ENCODE assay signal across 17 cellular contexts in the genomic region with DNA sequence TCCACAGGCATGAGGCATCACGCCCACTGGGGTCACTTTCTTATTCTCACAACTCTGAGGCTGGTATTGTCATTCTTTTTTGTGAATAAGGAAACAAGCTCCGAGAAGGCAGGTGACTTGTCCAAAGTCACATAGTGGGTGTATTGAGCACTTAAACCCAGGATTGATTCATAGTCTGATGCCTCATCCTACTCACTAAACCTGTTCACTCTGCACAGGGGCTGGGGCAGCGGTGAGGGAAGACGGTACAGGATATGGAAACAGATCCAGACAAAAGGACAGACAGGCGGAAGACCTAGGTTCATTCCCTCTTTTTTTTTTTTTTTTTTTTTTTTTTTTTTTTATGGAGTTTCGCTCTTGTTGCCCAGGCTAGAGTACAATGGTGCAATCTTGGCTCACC. TPM values are rescaled to one million over a fixed set of nuclear protein-coding genes. Genes with fewer than 3 reads are reported as not detected.
DNase-seq lines count a peak whose midpoint lies in the region; ATAC-seq and TF ChIP-seq lines count a peak whose summit lies in the region.
"Had no signal": no experiment of that assay in that cellular context is flagged by ENCODE, and none has a peak within 500 bp of the region (broad histone marks: within the 10 kb centered on the region; RNA-seq: fewer than 3 reads in every experiment).

No MANE protein-coding gene starts in this region.

- no peaks in the 10 kb centered on the region for H3K9me3 Mint-ChIP-seq in MCF 10A (ENCODE audit: unreplicated experiment)

- no peak overlapping the region for H3K4me3 Mint-ChIP-seq in MCF 10A (ENCODE audit: unreplicated experiment)

- POLR2A ChIA-PET in MCF 10A (lab: Yijun Ruan, JAX) = interaction anchor here (0.6 to 1.6 kb wide), 3 partner anchors 47 to 119 kb away, joined by 3 to 6 read pairs (median 3); partner anchors contain the start of genes SNRNP40 and ZCCHC17

- intact Hi-C loops in mammary epithelial cell (cut with micrococcal nuclease) = no loop called here
- intact Hi-C loops in MCF 10A (cut with micrococcal nuclease) = loop anchor here (10.0 kb wide), 1 partner anchor 398 kb away; no protein-coding TSS in a partner anchor

- no peak overlapping the region for H3K4me2 ChIP-seq in mammary epithelial cell (ENCODE audit: insufficient read depth, low read depth, low read length)

- WGBS in mammary epithelial cell (ENCODE audit: low coverage, missing lambda C conversion rate) = 91% methylated on average over 5 of the region's 6 CpGs

- BruUV-seq in mammary epithelial cell (replicated peaks; lab: Mats Ljungman, UMichigan) = no TSS peak
- BruUV-seq in MCF 10A (replicated peaks; lab: Mats Ljungman, UMichigan) = no TSS peak

- peaks cover 38% of the 10 kb centered on the region for H3K27me3 Mint-ChIP-seq in MCF 10A (ENCODE audit: insufficient read depth, unreplicated experiment)

- H3K4me1 ChIP-seq in mammary epithelial cell (ENCODE audit: insufficient read depth, low read length) = peaks cover 13% of the 10 kb centered on the region

- H3K4me3 ChIP-seq in mammary epithelial cell (replicated peaks in 1 of 3; ENCODE audit: insufficient read depth in 1 of 3, low read depth in 2 of 3, low read length in 3 of 3) = no peak overlapping the region
- H3K4me3 ChIP-seq: MG63, PC-9, SJSA1 had no signal

- dilution Hi-C loops in mammary epithelial cell (cut with HindIII; ENCODE audit: low sequenced_read_pairs) = loop anchor here (25.0 kb wide), 1 partner anchor 354 kb away; no protein-coding TSS in a partner anchor

- no peak for ATAC-seq in HG02938 (IDR thresholded peaks at IDR 0.05; ENCODE audit: unreplicated experiment)

- H3K9ac ChIP-seq in mammary epithelial cell (ENCODE audit: insufficient read depth, low read length) = no peak overlapping the region

- no peaks in the 10 kb centered on the region for H4K20me1 ChIP-seq in mammary epithelial cell (ENCODE audit: insufficient read depth, low read length)

- no peak for TF ChIP-seq CTCF in mammary epithelial cell (conservative IDR thresholded peaks at IDR 0.05 in 1 of 2, IDR thresholded peaks at IDR 0.05 in 1 of 2; ENCODE audit: extremely low read depth in 1 of 2, insufficient read depth in 1 of 2, low read depth in 1 of 2, low read length in 2 of 2)
- TF ChIP-seq CTCF in MCF 10A (IDR thresholded peaks at IDR 0.05; ENCODE audit: unreplicated experiment) = no peak

- no peaks in the 10 kb centered on the region for H3K79me2 ChIP-seq in mammary epithelial cell (ENCODE audit: insufficient read depth, low read length)

- no peaks in the 10 kb centered on the region for H3K27me3 ChIP-seq in mammary epithelial cell (ENCODE audit: insufficient read depth, low read length)
- H3K27me3 ChIP-seq: MG63 had no signal

- CTCF ChIA-PET in mammary epithelial cell (lab: Charles Lee; ENCODE audit: low non-redundant PET) (interaction anchor here (0.7 to 1.0 kb wide), 4 partner anchors 14 to 366 kb away, joined by 3 to 15 read pairs (median 3); no protein-coding TSS in a partner anchor), MCF 10A (lab: Yijun Ruan, JAX) (interaction anchor here (0.6 to 6.9 kb wide), 34 partner anchors 9 to 1018 kb away, joined by 3 to 78 read pairs (median 4); partner anchors contain the start of genes SNRNP40 and ZCCHC17)

- H3K36me3 ChIP-seq in mammary epithelial cell (ENCODE audit: insufficient read depth, low read length) = no peaks in the 10 kb centered on the region
- H3K36me3 ChIP-seq: MG63, SJSA1 had no signal

- no peaks in the 10 kb centered on the region for H3K9me3 ChIP-seq in mammary epithelial cell (replicated peaks; ENCODE audit: insufficient read depth, low read length)
- H3K9me3 ChIP-seq: MG63, SJSA1 had no signal

- in situ Hi-C loops in mammary epithelial cell (cut with MboI; ENCODE audit: low sequenced_read_pairs in 2 of 2) = loop anchor here in 1 of 2 donors (10.0 kb wide), 2 partner anchors 152 to 362 kb away; no protein-coding TSS in a partner anchor

- peaks cover 4% of the 10 kb centered on the region for H3K4me1 Mint-ChIP-seq in MCF 10A (ENCODE audit: insufficient read depth, unreplicated experiment)

- H3K27ac ChIP-seq in mammary epithelial cell (ENCODE audit: insufficient read depth, low read depth, low read length) = no peak overlapping the region
- peak overlapping the region; percentile 55 for H3K27ac ChIP-seq in epithelial cell of prostate
- H3K27ac ChIP-seq: PC-9, SJSA1 had no signal

- no peak overlapping the region for H3K27ac Mint-ChIP-seq in MCF 10A (ENCODE audit: low read depth, unreplicated experiment)
- H3K27ac Mint-ChIP-seq: CD4-positive, CD25-positive, alpha-beta regulatory T cell had no signal

- H2AFZ ChIP-seq in mammary epithelial cell (ENCODE audit: low read depth, low read length) = no peak overlapping the region
- H2AFZ ChIP-seq: PC-9 had no signal

- DNase-seq in mammary epithelial cell = peak; percentile 39
- DNase-seq in MCF 10A (ENCODE audit: unreplicated experiment) = no peak
- peak; percentile 75 for DNase-seq in epithelial cell of prostate (ENCODE audit: low read depth, low spot score)
- peak; percentile 12 for DNase-seq in kidney tubule cell (ENCODE audit: low spot score)
- DNase-seq in NCI-H146 (lab: John Stamatoyannopoulos, UW) = no peak
- no peak for DNase-seq in Kasumi-1 (lab: John Stamatoyannopoulos, UW)
- DNase-seq: H7; NCI-H1694; NCI-H446 treated with DMSO at 0.1 percent for 48 hours; NK-92 treated with Interleukin-12 subunit alpha and Interleukin-12 subunit beta, amount 100 ng/mL, for 24 hours; Right ventricle myocardium superior had no signal

- no peaks in the 10 kb centered on the region for H3K36me3 Mint-ChIP-seq in MCF 10A (ENCODE audit: insufficient read depth, unreplicated experiment)
- H3K36me3 Mint-ChIP-seq: CD4-positive, CD25-positive, alpha-beta regulatory T cell had no signal

RNA-seq across cellular contexts. Expression of gene NKAIN1, which starts 56.6 kb away (rescaled TPM):
- total RNA-seq in mammary epithelial cell (under 1 TPM in 1 of 2 donors, not detected in 1; under 0.01 TPM), MCF 10A (2022) (0.12 TPM in 1 of 2 replicates, not detected in the other)
- polyA plus RNA-seq in mammary epithelial cell = 0.12 TPM
- not detected for polyA minus RNA-seq in mammary epithelial cell
- total RNA-seq: CD4-positive, CD25-positive, alpha-beta regulatory T cell; LHCN-M2; Right ventricle myocardium superior had no signal
- polyA plus RNA-seq: CD4-positive, CD25-positive, alpha-beta regulatory T cell had no signal

Comparison
In these comparisons a context has a peak if more than half of its experiments do, and no peak if none do; other contexts are left out.
1. DNase-seq: peak in mammary epithelial cell (single experiment), epithelial cell of prostate (single experiment) and kidney tubule cell (single experiment); none in MCF 10A (single experiment), NCI-H146 (single experiment) and Kasumi-1 (0 of 2).